Comparison of ENCODE assay signal across 8 cellular contexts in genomic region chr22:41286639-41287091, GRCh38. TPM values are rescaled to one million over a fixed set of nuclear protein-coding genes. Genes with fewer than 3 reads are reported as not detected.
DNase-seq lines count a peak whose midpoint lies in the region; ATAC-seq and TF ChIP-seq lines count a peak whose summit lies in the region.

No MANE protein-coding gene starts in this region.

- no peaks in the 10 kb centered on the region for H3K9me3 ChIP-seq in left ventricle myocardium inferior (replicated peaks)

- peak; percentile 9 for ATAC-seq in HG02970 (IDR thresholded peaks at IDR 0.05; ENCODE audit: low FRiP score, unreplicated experiment)

- H3K4me3 ChIP-seq in left ventricle myocardium inferior (peak overlapping the region; percentile 90), skin epidermis (peak overlapping the region; percentile 41 to 91 (median 88))

- H3K36me3 ChIP-seq in left ventricle myocardium inferior = peaks cover 19% of the 10 kb centered on the region

- no peaks in the 10 kb centered on the region for H3K27me3 ChIP-seq in left ventricle myocardium inferior (ENCODE audit: low read depth)

- H3K27ac ChIP-seq in left ventricle myocardium inferior (replicated peaks) (peak overlapping the region; percentile 84), skin epidermis (peak overlapping the region in 20 of 21 experiments; percentile 33 to 93 (median 78))

- no peak for TF ChIP-seq CTCF in left ventricle myocardium inferior (IDR thresholded peaks at IDR 0.05; ENCODE audit: borderline replicate concordance)

- peaks cover 29% of the 10 kb centered on the region for H3K4me1 ChIP-seq in left ventricle myocardium inferior

- intact Hi-C loops in left ventricle myocardium inferior (cut with micrococcal nuclease) = no loop called here

- DNase-seq in NCI-H2171 treated with DMSO at 0.1 percent for 48 hours (lab: John Stamatoyannopoulos, UW) (peak; percentile 75), NCI-H2171 (lab: John Stamatoyannopoulos, UW) (no peak), OCI-M1 (lab: John Stamatoyannopoulos, UW) (peak; percentile 91), left ventricle myocardium inferior (no peak), SK-N-DZ (ENCODE audit: low spot score) (no peak)
- peak; percentile 30 for DNase-seq in activated T-helper 9 cell treated with anti-CD3 and anti-CD28 coated beads, Interleukin-2, amount 50 U/mL, for 16 hours (ENCODE audit: low read depth)

RNA-seq across cellular contexts. Expression of gene RANGAP1, which starts 0.7 kb away (rescaled TPM):
- total RNA-seq in left ventricle myocardium inferior = 36.4 TPM
- 96.5 and 99.1 TPM in 2 replicates for polyA plus RNA-seq in SK-N-DZ (2014; cell fraction: cytosol; rRNA removed)
- polyA plus RNA-seq in SK-N-DZ (2014; cell fraction: nucleus; rRNA removed) = 87.6 and 101 TPM in 2 replicates

RNA-seq across cellular contexts. Expression of gene ZC3H7B, which starts 14.7 kb away (rescaled TPM):
- 39.1 TPM for total RNA-seq in left ventricle myocardium inferior
- 41.9 and 43.2 TPM in 2 replicates for polyA plus RNA-seq in SK-N-DZ (2014; cell fraction: cytosol; rRNA removed)
- polyA plus RNA-seq in SK-N-DZ (2014; cell fraction: nucleus; rRNA removed) = 46.3 and 53.1 TPM in 2 replicates

RNA-seq across cellular contexts. Expression of gene CHADL, which starts 45.9 kb away (rescaled TPM):
- total RNA-seq in left ventricle myocardium inferior = 10.3 TPM
- polyA plus RNA-seq in SK-N-DZ (2014; cell fraction: cytosol; rRNA removed) = 1.1 and 2.8 TPM in 2 replicates
- 0.47 and 3.0 TPM in 2 replicates for polyA plus RNA-seq in SK-N-DZ (2014; cell fraction: nucleus; rRNA removed)

Comparison
In these comparisons a context has a peak if more than half of its experiments do, and no peak if none do; other contexts are left out.
1. DNase-seq: peak in NCI-H2171 treated with DMSO at 0.1 percent for 48 hours (single experiment), OCI-M1 (single experiment) and activated T-helper 9 cell treated with anti-CD3 and anti-CD28 coated beads, Interleukin-2, amount 50 U/mL, for 16 hours (single experiment); none in NCI-H2171 (single experiment), left ventricle myocardium inferior (single experiment) and SK-N-DZ (single experiment).